Comparison of ENCODE assay signal across 8 cellular contexts in genomic region chr6:132130530-132131298, GRCh38.
DNase-seq lines count a peak whose midpoint lies in the region; ATAC-seq, FAIRE-seq and TF ChIP-seq lines count a peak whose summit lies in the region.

No MANE protein-coding gene starts in this region.

- FAIRE-seq in kidney (lab: Jason Lieb, UNC) (no peak), H54 (lab: Jason Lieb, UNC) (no peak)

- peaks cover 47% of the 10 kb centered on the region for H3K4me1 ChIP-seq in GM23248 (ENCODE audit: insufficient read depth)
- H3K4me1 ChIP-seq in adrenal gland (replicated peaks in 1 of 2): peaks cover 0 to 11% of the 10 kb centered on the region in 2 donors
- peaks cover 0 to 2% of the 10 kb centered on the region in 2 donors for H3K4me1 ChIP-seq in kidney (ENCODE audit: control insufficient read depth in 1 of 2, insufficient read depth in 1 of 2, low read depth in 1 of 2, low read length in 2 of 2)

- H3K9ac ChIP-seq in GM23248: peak overlapping the region; percentile 83
- no peak overlapping the region for H3K9ac ChIP-seq in kidney (ENCODE audit: low read length in 2 of 2)

- H3K27ac ChIP-seq in GM23248 (peak overlapping the region; percentile 99), adrenal gland (peak overlapping the region in 3 of 5 donors; percentile 54 to 83 (median 60)), kidney (ENCODE audit: low read depth in 2 of 2, low read length in 2 of 2) (peak overlapping the region; percentile 75 to 89), skin epidermis (peak overlapping the region in 20 of 21 experiments; percentile 23 to 92 (median 77))

- H4K20me1 ChIP-seq in GM23248 (ENCODE audit: insufficient read depth): no peaks in the 10 kb centered on the region

- ATAC-seq in GM18511 (IDR thresholded peaks at IDR 0.05; ENCODE audit: unreplicated experiment): no peak

- no peaks in the 10 kb centered on the region for H3K36me3 ChIP-seq in GM23248 (ENCODE audit: low read depth)
- no peaks in the 10 kb centered on the region for H3K36me3 ChIP-seq in adrenal gland (replicated peaks in 1 of 2)
- no peaks in the 10 kb centered on the region for H3K36me3 ChIP-seq in kidney (ENCODE audit: control insufficient read depth in 1 of 2, insufficient read depth in 2 of 2, low read length in 2 of 2)

- H3K9me3 ChIP-seq in GM23248 (ENCODE audit: low read depth) (no peaks in the 10 kb centered on the region), adrenal gland (replicated peaks in 1 of 3) (no peaks in the 10 kb centered on the region), kidney (ENCODE audit: control insufficient read depth in 1 of 2, low read length in 2 of 2) (no peaks in the 10 kb centered on the region)

- no peaks in the 10 kb centered on the region for H3K79me2 ChIP-seq in GM23248 (ENCODE audit: insufficient read depth)

- no peaks in the 10 kb centered on the region for H3K9me2 ChIP-seq in GM23248 (ENCODE audit: insufficient read depth)

- no peak overlapping the region for H3K27ac Mint-ChIP-seq in CD14-positive monocyte

- DNase-seq in GM23248: peak; percentile 77
- DNase-seq in adrenal gland: peak in 6 of 7 donors; percentile 7 to 62 (median 18)
- DNase-seq in kidney: peak; percentile 77
- no peak for DNase-seq in CD14-positive monocyte (ENCODE audit: low spot score)
- DNase-seq in H54 (ENCODE audit: insufficient read length, low spot score): no peak
- no peak for DNase-seq in cerebellum (ENCODE audit: low spot score)

- H3K4me3 ChIP-seq in GM23248: peak overlapping the region; percentile 35
- H3K4me3 ChIP-seq in adrenal gland: no peak overlapping the region
- no peak overlapping the region for H3K4me3 ChIP-seq in kidney (ENCODE audit: low read length in 2 of 2)
- H3K4me3 ChIP-seq in skin epidermis: no peak overlapping the region

- peaks cover 0 to 2% (median 0%) of the 10 kb centered on the region in 3 donors for H3K27me3 Mint-ChIP-seq in CD14-positive monocyte (ENCODE audit: low read depth in 3 of 3)

- in situ Hi-C loops in GM23248 (cut with MboI): loop anchor here (25.0 kb wide), 1 partner anchor 168 kb away; the partner anchor contains the start of gene CCN2

- peak overlapping the region; percentile 78 for H2AFZ ChIP-seq in GM23248

- H3K27me3 ChIP-seq in GM23248 (replicated peaks; ENCODE audit: insufficient read depth): no peaks in the 10 kb centered on the region
- H3K27me3 ChIP-seq in adrenal gland: no peaks in the 10 kb centered on the region

- peaks cover 0 to 2% (median 0%) of the 10 kb centered on the region in 7 donors for H3K9me3 Mint-ChIP-seq in CD14-positive monocyte

- peak overlapping the region in 1 of 2 donors; percentile 18 for H3K4me3 Mint-ChIP-seq in CD14-positive monocyte

- 18 to 25% methylated on average over 11 of the region's 11 CpGs for WGBS in GM23248 (ENCODE audit: low coverage in 1 of 2, low lambda C conversion rate in 2 of 2, missing lambda C conversion rate in 2 of 2), 2 experiments
- 47 to 64% (median 52%) methylated on average over 11 of the region's 11 CpGs for WGBS in adrenal gland, 4 donors

- H3K4me1 Mint-ChIP-seq in CD14-positive monocyte: peaks cover 6% of the 10 kb centered on the region

- intact Hi-C loops in adrenal gland (cut with DNase I): no loop called here
- intact Hi-C loops in kidney (cut with DNase I): no loop called here
- intact Hi-C loops in CD14-positive monocyte (cut with micrococcal nuclease): no loop called here

- no peaks in the 10 kb centered on the region for H3K36me3 Mint-ChIP-seq in CD14-positive monocyte

- H3F3A ChIP-seq in GM23248 (ENCODE audit: insufficient read depth): peaks cover 38% of the 10 kb centered on the region

- TF ChIP-seq POLR2A in adrenal gland (IDR thresholded peaks at IDR 0.05): no peak
- TF ChIP-seq POLR2A in H54 (IDR thresholded peaks at IDR 0.05; ENCODE audit: low read depth, low read length): no peak

- TF ChIP-seq CTCF in adrenal gland (IDR thresholded peaks at IDR 0.05) (no peak), kidney (IDR thresholded peaks at IDR 0.05; ENCODE audit: borderline replicate concordance, extremely low read depth, insufficient read depth) (no peak), CD14-positive monocyte (IDR thresholded peaks at IDR 0.05) (no peak)

- peak overlapping the region; percentile 61 for H3K4me2 ChIP-seq in GM23248 (ENCODE audit: unreplicated experiment)

Comparison
In these comparisons a context has a peak if more than half of its experiments do, and no peak if none do; other contexts are left out.
1. DNase-seq: peak in GM23248 (single experiment), adrenal gland (6 of 7) and kidney (single experiment); none in CD14-positive monocyte (single experiment), H54 (single experiment) and cerebellum (single experiment).
2. Peak in every context shown above with its lines, with median percentiles within 50 percentile points of each other: H3K27ac ChIP-seq.